Comparison of ENCODE assay signal across 1 cellular context in the genomic region with DNA sequence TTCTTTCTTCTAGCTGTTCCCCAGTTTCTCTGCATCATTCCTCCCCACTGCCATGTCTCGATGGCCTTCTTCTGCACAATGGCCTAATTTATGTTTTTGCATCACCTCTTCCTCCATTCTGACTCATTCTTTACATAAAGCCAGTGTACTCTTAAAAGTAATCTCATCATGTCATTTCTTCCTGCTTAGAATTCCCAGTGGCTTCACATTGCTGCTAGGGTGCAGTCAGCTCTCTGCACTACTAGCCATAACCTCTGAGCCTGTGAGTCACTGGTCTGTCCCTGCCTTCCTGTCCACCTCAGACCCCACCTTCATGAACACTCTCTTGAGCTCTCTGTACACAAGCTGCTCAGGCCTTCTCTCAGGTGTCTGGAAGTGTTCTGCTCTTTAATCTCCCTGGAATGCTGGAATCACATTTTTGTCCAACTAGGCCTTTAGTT.
TF ChIP-seq lines count a peak whose summit lies in the region.

No MANE protein-coding gene starts in this region.

TF ChIP-seq in HepG2, 621 proteins besides CTCF, POLR2A, EP300 and RAD21 (continued from another document):
- TF ChIP-seq NFKBIZ (CRISPR knock-in tag; IDR thresholded peaks at IDR 0.05) (no peak), CENPX (CRISPR knock-in tag; IDR thresholded peaks at IDR 0.05) (no peak)
